In genomic region chr2:17518212-17519154, GRCh38 we compare ENCODE assay signal across 8 cellular contexts. TPM values are rescaled to one million over a fixed set of nuclear protein-coding genes. Genes with fewer than 3 reads are reported as not detected.
DNase-seq lines count a peak whose midpoint lies in the region; ATAC-seq and TF ChIP-seq lines count a peak whose summit lies in the region.

Gene RAD51AP2, minus strand, starts transcription at chr2:17518440. Its CDS starts 25 bp downstream, at chr2:17518415.

- H2AFZ ChIP-seq in ACC112 (ENCODE audit: low read length, unreplicated experiment) (peak within 1 kb of the TSS; percentile 96), trophoblast cell (ENCODE audit: insufficient read depth, low read length, poor library complexity) (peak within 1 kb of the TSS; percentile 66)

- H2BK12ac ChIP-seq in trophoblast cell (ENCODE audit: low read length): no peak within 1 kb of the TSS

- no peak for TF ChIP-seq CTCF in heart left ventricle (IDR thresholded peaks at IDR 0.05)

- H3K4ac ChIP-seq in trophoblast cell (ENCODE audit: low read depth, low read length): no peak within 1 kb of the TSS

- H3K36me3 Mint-ChIP-seq in activated naive CD8-positive, alpha-beta T cell treated with anti-CD3 and anti-CD28 coated beads for 36 hours: no peaks in the 10 kb centered on the region

- no peaks in the 10 kb centered on the region for H3K9me3 Mint-ChIP-seq in activated naive CD8-positive, alpha-beta T cell treated with anti-CD3 and anti-CD28 coated beads for 36 hours

- H3K27me3 Mint-ChIP-seq in activated naive CD8-positive, alpha-beta T cell treated with anti-CD3 and anti-CD28 coated beads for 36 hours: peaks cover 43% of the 10 kb centered on the region

- H3K14ac ChIP-seq in trophoblast cell (ENCODE audit: low read length): no peak within 1 kb of the TSS

- H3K79me2 ChIP-seq in ACC112 (ENCODE audit: control insufficient read depth, insufficient read depth, low read length, unreplicated experiment) (no peaks in the 10 kb centered on the region), trophoblast cell (ENCODE audit: control insufficient read depth, insufficient read depth, low read length, poor library complexity) (no peaks in the 10 kb centered on the region)

- intact Hi-C loops in heart left ventricle (cut with DNase I): loop anchor here in 1 of 10 donors (2.0 kb wide), 1 partner anchor 20 kb away; no protein-coding TSS in a partner anchor

- H2AK5ac ChIP-seq in trophoblast cell (ENCODE audit: low read length): no peak within 1 kb of the TSS

- H3K27ac Mint-ChIP-seq in activated naive CD8-positive, alpha-beta T cell treated with anti-CD3 and anti-CD28 coated beads for 36 hours: no peak within 1 kb of the TSS

- H3K9me3 ChIP-seq in heart left ventricle: no peaks in the 10 kb centered on the region
- no peaks in the 10 kb centered on the region for H3K9me3 ChIP-seq in trophoblast cell (ENCODE audit: insufficient read depth, low read depth, low read length)

- no peak within 1 kb of the TSS for H2BK5ac ChIP-seq in trophoblast cell (ENCODE audit: low read depth, low read length, poor library complexity)

- H3K27ac ChIP-seq in ACC112 (ENCODE audit: low read depth, low read length): no peak within 1 kb of the TSS
- H3K27ac ChIP-seq in heart left ventricle: peak within 1 kb of the TSS; percentile 72 to 92 (median 84)
- no peak within 1 kb of the TSS for H3K27ac ChIP-seq in trophoblast cell (ENCODE audit: low read depth, low read length)

- peaks cover 2% of the 10 kb centered on the region for H3K79me1 ChIP-seq in trophoblast cell (ENCODE audit: low read length)

- H3K27me3 ChIP-seq in ACC112 (ENCODE audit: insufficient read depth, low read length) (peaks cover 26% of the 10 kb centered on the region), heart left ventricle (peaks cover 0 to 21% (median 0%) of the 10 kb centered on the region in 9 donors), trophoblast cell (ENCODE audit: insufficient read depth, low read length) (no peaks in the 10 kb centered on the region)

- H3K18ac ChIP-seq in trophoblast cell (ENCODE audit: low read length): no peak within 1 kb of the TSS

- WGBS in heart left ventricle, 4 donors: 2 to 4% (median 3%) methylated on average over 29 to 38 of the region's 38 CpGs
- no CpG with 5 or more reads among the region's 38 CpGs for WGBS in trophoblast cell (ENCODE audit: extremely low coverage, insufficient coverage, insufficient read length)

- peak within 1 kb of the TSS; percentile 28 for H3K9ac ChIP-seq in trophoblast cell (ENCODE audit: low read length)

- peak within 1 kb of the TSS; percentile 46 for H4K8ac ChIP-seq in trophoblast cell (ENCODE audit: low read depth, low read length)

- no peaks in the 10 kb centered on the region for H3K4me1 Mint-ChIP-seq in activated naive CD8-positive, alpha-beta T cell treated with anti-CD3 and anti-CD28 coated beads for 36 hours

- no peak within 1 kb of the TSS for H4K12ac ChIP-seq in trophoblast cell (ENCODE audit: low read depth, low read length)

- H3K4me2 ChIP-seq in trophoblast cell (ENCODE audit: low read length): peak within 1 kb of the TSS; percentile 69

- no peaks in the 10 kb centered on the region for H3K36me3 ChIP-seq in ACC112 (ENCODE audit: insufficient read depth, low read length)
- no peaks in the 10 kb centered on the region for H3K36me3 ChIP-seq in heart left ventricle
- no peaks in the 10 kb centered on the region for H3K36me3 ChIP-seq in trophoblast cell (ENCODE audit: control insufficient read depth in 1 of 2, insufficient read depth in 2 of 2, low read length in 2 of 2)

- ATAC-seq in GM18498 (IDR thresholded peaks at IDR 0.05; ENCODE audit: unreplicated experiment) (peak; percentile 88), HG02610 (IDR thresholded peaks at IDR 0.05; ENCODE audit: unreplicated experiment) (peak; percentile 89), heart left ventricle (peak; percentile 99 to 100 (median 99))

- peak in 1 of 2 donors; percentile 31 for TF ChIP-seq POLR2A in heart left ventricle (IDR thresholded peaks at IDR 0.05)

- H2BK120ac ChIP-seq in trophoblast cell (ENCODE audit: insufficient read depth, low read length, poor library complexity): no peak within 1 kb of the TSS

- no peak within 1 kb of the TSS for H3K4me3 Mint-ChIP-seq in activated naive CD8-positive, alpha-beta T cell treated with anti-CD3 and anti-CD28 coated beads for 36 hours

- no peaks in the 10 kb centered on the region for H3K4me1 ChIP-seq in ACC112 (ENCODE audit: control insufficient read depth, insufficient read depth, low read length, unreplicated experiment)
- H3K4me1 ChIP-seq in heart left ventricle: peaks cover 0 to 14% (median 0%) of the 10 kb centered on the region in 12 donors
- no peaks in the 10 kb centered on the region for H3K4me1 ChIP-seq in trophoblast cell (ENCODE audit: control insufficient read depth in 1 of 2, insufficient read depth in 2 of 2, low read length in 2 of 2)

- H3K4me3 ChIP-seq in ACC112 (ENCODE audit: low read depth, low read length) (peak within 1 kb of the TSS; percentile 75), heart left ventricle (peak within 1 kb of the TSS in 11 of 12 donors; percentile 35 to 56 (median 48)), trophoblast cell (ENCODE audit: low read depth, low read length) (peak within 1 kb of the TSS; percentile 48)

- no peak within 1 kb of the TSS for H3K23ac ChIP-seq in trophoblast cell (ENCODE audit: low read length)

- DNase-seq in MV-4-11 (lab: John Stamatoyannopoulos, UW) (peak; percentile 83), heart left ventricle (peak; percentile 83 to 94 (median 89)), trophoblast cell (peak; percentile 48 to 70), inferior parietal cortex (ENCODE audit: extremely low spot score) (no peak)
- DNase-seq in activated naive CD8-positive, alpha-beta T cell treated with anti-CD3 and anti-CD28 coated beads for 36 hours: peak; percentile 31

- H4K91ac ChIP-seq in trophoblast cell (ENCODE audit: low read depth, low read length): no peak within 1 kb of the TSS

RNA-seq across cellular contexts. Expression of gene RAD51AP2, which starts in this region (rescaled TPM):
- not detected for total RNA-seq in activated naive CD8-positive, alpha-beta T cell treated with anti-CD3 and anti-CD28 coated beads for 36 hours
- under 1 TPM in 8 of 9 donors, not detected in 1; 0.07 to 0.19 (median 0.16) TPM for total RNA-seq in heart left ventricle
- polyA plus RNA-seq in heart left ventricle: under 1 TPM in 1 of 2 donors, not detected in 1; 0.08 TPM
- polyA plus RNA-seq in trophoblast cell (2013): 0.03 and 0.05 TPM in 2 replicates

Comparison
In these comparisons a context has a peak if more than half of its experiments do, and no peak if none do; other contexts are left out.
1. Peak in DNase-seq in activated naive CD8-positive, alpha-beta T cell treated with anti-CD3 and anti-CD28 coated beads for 36 hours; RNA of the gene not detected or under 1 TPM.
2. Peak in DNase-seq, ATAC-seq, H3K4me3 ChIP-seq and H3K27ac ChIP-seq in heart left ventricle; RNA of the gene not detected or under 1 TPM.